In genomic region chr7:72919256-72919775, GRCh38 we compare ENCODE assay signal across 2 cellular contexts.
TF ChIP-seq lines count a peak whose summit lies in the region.

No MANE protein-coding gene starts in this region.

TF ChIP-seq in GM23338, 12 proteins besides CTCF, POLR2A, EP300 and RAD21 (continued from another document):
- TF ChIP-seq, protein P1, sequence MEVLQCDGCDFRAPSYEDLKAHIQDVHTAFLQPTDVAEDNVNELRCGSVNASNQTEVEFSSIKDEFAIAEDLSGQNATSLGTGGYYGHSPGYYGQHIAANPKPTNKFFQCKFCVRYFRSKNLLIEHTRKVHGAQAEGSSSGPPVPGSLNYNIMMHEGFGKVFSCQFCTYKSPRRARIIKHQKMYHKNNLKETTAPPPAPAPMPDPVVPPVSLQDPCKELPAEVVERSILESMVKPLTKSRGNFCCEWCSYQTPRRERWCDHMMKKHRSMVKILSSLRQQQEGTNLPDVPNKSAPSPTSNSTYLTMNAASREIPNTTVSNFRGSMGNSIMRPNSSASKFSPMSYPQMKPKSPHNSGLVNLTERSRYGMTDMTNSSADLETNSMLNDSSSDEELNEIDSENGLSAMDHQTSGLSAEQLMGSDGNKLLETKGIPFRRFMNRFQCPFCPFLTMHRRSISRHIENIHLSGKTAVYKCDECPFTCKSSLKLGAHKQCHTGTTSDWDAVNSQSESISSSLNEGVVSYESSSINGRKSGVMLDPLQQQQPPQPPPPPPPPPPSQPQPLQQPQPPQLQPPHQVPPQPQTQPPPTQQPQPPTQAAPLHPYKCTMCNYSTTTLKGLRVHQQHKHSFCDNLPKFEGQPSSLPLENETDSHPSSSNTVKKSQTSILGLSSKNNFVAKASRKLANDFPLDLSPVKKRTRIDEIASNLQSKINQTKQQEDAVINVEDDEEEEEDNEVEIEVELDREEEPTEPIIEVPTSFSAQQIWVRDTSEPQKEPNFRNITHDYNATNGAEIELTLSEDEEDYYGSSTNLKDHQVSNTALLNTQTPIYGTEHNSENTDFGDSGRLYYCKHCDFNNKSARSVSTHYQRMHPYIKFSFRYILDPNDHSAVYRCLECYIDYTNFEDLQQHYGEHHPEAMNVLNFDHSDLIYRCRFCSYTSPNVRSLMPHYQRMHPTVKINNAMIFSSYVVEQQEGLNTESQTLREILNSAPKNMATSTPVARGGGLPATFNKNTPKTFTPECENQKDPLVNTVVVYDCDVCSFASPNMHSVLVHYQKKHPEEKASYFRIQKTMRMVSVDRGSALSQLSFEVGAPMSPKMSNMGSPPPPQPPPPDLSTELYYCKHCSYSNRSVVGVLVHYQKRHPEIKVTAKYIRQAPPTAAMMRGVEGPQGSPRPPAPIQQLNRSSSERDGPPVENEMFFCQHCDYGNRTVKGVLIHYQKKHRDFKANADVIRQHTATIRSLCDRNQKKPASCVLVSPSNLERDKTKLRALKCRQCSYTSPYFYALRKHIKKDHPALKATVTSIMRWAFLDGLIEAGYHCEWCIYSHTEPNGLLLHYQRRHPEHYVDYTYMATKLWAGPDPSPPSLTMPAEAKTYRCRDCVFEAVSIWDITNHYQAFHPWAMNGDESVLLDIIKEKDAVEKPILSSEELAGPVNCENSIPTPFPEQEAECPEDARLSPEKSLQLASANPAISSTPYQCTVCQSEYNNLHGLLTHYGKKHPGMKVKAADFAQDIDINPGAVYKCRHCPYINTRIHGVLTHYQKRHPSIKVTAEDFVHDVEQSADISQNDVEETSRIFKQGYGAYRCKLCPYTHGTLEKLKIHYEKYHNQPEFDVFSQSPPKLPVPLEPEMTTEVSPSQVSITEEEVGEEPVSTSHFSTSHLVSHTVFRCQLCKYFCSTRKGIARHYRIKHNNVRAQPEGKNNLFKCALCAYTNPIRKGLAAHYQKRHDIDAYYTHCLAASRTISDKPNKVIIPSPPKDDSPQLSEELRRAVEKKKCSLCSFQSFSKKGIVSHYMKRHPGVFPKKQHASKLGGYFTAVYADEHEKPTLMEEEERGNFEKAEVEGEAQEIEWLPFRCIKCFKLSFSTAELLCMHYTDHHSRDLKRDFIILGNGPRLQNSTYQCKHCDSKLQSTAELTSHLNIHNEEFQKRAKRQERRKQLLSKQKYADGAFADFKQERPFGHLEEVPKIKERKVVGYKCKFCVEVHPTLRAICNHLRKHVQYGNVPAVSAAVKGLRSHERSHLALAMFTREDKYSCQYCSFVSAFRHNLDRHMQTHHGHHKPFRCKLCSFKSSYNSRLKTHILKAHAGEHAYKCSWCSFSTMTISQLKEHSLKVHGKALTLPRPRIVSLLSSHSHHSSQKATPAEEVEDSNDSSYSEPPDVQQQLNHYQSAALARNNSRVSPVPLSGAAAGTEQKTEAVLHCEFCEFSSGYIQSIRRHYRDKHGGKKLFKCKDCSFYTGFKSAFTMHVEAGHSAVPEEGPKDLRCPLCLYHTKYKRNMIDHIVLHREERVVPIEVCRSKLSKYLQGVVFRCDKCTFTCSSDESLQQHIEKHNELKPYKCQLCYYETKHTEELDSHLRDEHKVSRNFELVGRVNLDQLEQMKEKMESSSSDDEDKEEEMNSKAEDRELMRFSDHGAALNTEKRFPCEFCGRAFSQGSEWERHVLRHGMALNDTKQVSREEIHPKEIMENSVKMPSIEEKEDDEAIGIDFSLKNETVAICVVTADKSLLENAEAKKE (CRISPR knock-in tag; IDR thresholded peaks at IDR 0.05) = no peak
- TF ChIP-seq NANOG (IDR thresholded peaks at IDR 0.05; ENCODE audit: borderline replicate concordance) (no peak), JUNB (IDR thresholded peaks at IDR 0.05; ENCODE audit: unreplicated experiment) (no peak), REST (IDR thresholded peaks at IDR 0.05; ENCODE audit: unreplicated experiment) (no peak), ZNF114 (CRISPR knock-in tag; IDR thresholded peaks at IDR 0.05) (no peak), POLR2AphosphoS5 (IDR thresholded peaks at IDR 0.05; ENCODE audit: low read depth) (no peak), EZH2 (IDR thresholded peaks at IDR 0.05; ENCODE audit: low read depth, unreplicated experiment) (no peak), STAT1 (IDR thresholded peaks at IDR 0.05; ENCODE audit: unreplicated experiment) (no peak)

TF ChIP-seq in SK-N-SH treated with all-trans-retinoic acid at 6 μM for 48 hours, 23 proteins besides CTCF, POLR2A, EP300 and RAD21 (continued from another document):
- TF ChIP-seq TCF4 (CRISPR knock-in tag; IDR thresholded peaks at IDR 0.05; ENCODE audit: borderline replicate concordance) = no peak
- TF ChIP-seq ISL1 (CRISPR knock-in tag; IDR thresholded peaks at IDR 0.05) = no peak
- no peak for TF ChIP-seq PPARA (CRISPR knock-in tag; IDR thresholded peaks at IDR 0.05; ENCODE audit: borderline replicate concordance)
- no peak for TF ChIP-seq BACH2 (CRISPR knock-in tag; IDR thresholded peaks at IDR 0.05; ENCODE audit: borderline replicate concordance)
- TF ChIP-seq GLIS3 (CRISPR knock-in tag; IDR thresholded peaks at IDR 0.05) = no peak
- TF ChIP-seq SNAI2 (CRISPR knock-in tag; IDR thresholded peaks at IDR 0.05) = no peak
- TF ChIP-seq, protein P2, sequence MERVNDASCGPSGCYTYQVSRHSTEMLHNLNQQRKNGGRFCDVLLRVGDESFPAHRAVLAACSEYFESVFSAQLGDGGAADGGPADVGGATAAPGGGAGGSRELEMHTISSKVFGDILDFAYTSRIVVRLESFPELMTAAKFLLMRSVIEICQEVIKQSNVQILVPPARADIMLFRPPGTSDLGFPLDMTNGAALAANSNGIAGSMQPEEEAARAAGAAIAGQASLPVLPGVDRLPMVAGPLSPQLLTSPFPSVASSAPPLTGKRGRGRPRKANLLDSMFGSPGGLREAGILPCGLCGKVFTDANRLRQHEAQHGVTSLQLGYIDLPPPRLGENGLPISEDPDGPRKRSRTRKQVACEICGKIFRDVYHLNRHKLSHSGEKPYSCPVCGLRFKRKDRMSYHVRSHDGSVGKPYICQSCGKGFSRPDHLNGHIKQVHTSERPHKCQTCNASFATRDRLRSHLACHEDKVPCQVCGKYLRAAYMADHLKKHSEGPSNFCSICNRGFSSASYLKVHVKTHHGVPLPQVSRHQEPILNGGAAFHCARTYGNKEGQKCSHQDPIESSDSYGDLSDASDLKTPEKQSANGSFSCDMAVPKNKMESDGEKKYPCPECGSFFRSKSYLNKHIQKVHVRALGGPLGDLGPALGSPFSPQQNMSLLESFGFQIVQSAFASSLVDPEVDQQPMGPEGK (CRISPR knock-in tag; IDR thresholded peaks at IDR 0.05; ENCODE audit: borderline replicate concordance) = no peak
- TF ChIP-seq ZNF8 (CRISPR knock-in tag; IDR thresholded peaks at IDR 0.05) = no peak
- TF ChIP-seq ZFP30 (CRISPR knock-in tag; IDR thresholded peaks at IDR 0.05) = no peak
- no peak for TF ChIP-seq ARNTL (CRISPR knock-in tag; IDR thresholded peaks at IDR 0.05; ENCODE audit: borderline replicate concordance, low read depth)
